ENCODE assay signal across 1 cellular context in the genomic region with DNA sequence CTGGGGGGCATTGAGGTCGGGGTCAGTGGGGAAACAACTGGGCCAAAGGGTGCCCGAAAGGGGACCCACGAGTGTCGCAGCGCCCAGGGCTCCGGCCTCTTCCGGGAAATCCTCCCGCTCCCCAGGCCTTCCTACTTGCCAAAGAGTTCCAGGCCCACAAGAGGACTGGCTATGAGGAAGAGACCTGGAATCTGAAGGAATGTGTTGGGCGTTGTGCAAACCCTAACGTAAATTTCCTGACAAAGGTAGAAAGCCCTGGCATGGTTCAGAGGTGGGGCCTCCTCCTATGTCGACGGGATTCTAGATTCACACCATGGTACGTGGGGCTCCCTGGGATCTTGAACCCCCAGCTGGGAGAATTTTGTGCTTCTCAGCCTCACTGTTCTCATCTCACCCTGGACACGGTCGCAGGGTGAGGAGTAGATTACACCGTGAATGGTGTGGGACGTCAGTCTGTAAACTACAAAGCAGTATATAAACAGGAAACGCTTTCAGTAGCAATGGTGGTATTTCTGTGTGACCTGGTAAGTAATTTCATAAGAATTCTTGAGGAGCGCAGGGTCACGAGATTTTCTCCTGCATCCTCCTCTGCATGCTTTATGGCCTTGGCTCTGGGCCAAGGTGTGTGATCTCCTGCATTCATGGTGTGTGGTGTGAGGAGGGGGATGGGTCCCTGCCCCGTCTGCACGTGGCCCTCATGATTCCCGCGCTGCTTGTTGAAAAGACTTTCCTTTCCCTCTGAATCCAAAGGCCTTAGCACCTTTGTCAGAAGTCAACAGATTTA.
TF ChIP-seq lines count a peak whose summit lies in the region.

No MANE protein-coding gene starts in this region.

TF ChIP-seq in HepG2, 621 proteins besides CTCF, POLR2A, EP300 and RAD21 (continued from another document and continues in another):
- TF ChIP-seq MXI1 (IDR thresholded peaks at IDR 0.05; ENCODE audit: borderline replicate concordance, low read depth, low read length) (peak; percentile 20; the same call in 1 of the 3 replicates), ZNF816 (CRISPR knock-in tag; IDR thresholded peaks at IDR 0.05; ENCODE audit: borderline replicate concordance) (no peak), WIZ (CRISPR knock-in tag; IDR thresholded peaks at IDR 0.05) (peak; percentile 43; the same call in 1 of the 2 replicates), MEIS1 (CRISPR knock-in tag; IDR thresholded peaks at IDR 0.05; ENCODE audit: borderline replicate concordance) (no peak), ZNF253 (CRISPR knock-in tag; IDR thresholded peaks at IDR 0.05; ENCODE audit: borderline replicate concordance) (no peak), NFIC (IDR thresholded peaks at IDR 0.05; ENCODE audit: low read length) (peak; percentile 67), ZNF615 (CRISPR knock-in tag; IDR thresholded peaks at IDR 0.05; ENCODE audit: borderline replicate concordance) (no peak), ARID2 (CRISPR knock-in tag; IDR thresholded peaks at IDR 0.05; ENCODE audit: borderline replicate concordance) (no peak), ZNF672 (CRISPR knock-in tag; IDR thresholded peaks at IDR 0.05) (no peak), ZNF788 (CRISPR knock-in tag; IDR thresholded peaks at IDR 0.05; ENCODE audit: borderline replicate concordance) (no peak), SSRP1 (CRISPR knock-in tag; IDR thresholded peaks at IDR 0.05) (peak; percentile 16; the same call in 1 of the 2 replicates), RXRB (CRISPR knock-in tag; IDR thresholded peaks at IDR 0.05; ENCODE audit: borderline replicate concordance) (peak; percentile 8; the same call in 1 of the 2 replicates), FOXC1 (CRISPR knock-in tag; IDR thresholded peaks at IDR 0.05; ENCODE audit: borderline replicate concordance) (0 out of 2 replicates have a peak, but pooled peaks have one; percentile 5), FOXK1 (CRISPR knock-in tag; IDR thresholded peaks at IDR 0.05; ENCODE audit: borderline replicate concordance, low read depth) (peak; percentile 16; the same call in 1 of the 2 replicates), ZNF709 (CRISPR knock-in tag; IDR thresholded peaks at IDR 0.05) (no peak), ATF1 (CRISPR knock-in tag; IDR thresholded peaks at IDR 0.05) (no peak), NKX3-1 (CRISPR knock-in tag; IDR thresholded peaks at IDR 0.05) (0 out of 2 replicates have a peak, but pooled peaks have one; percentile 5), SNAI1 (CRISPR knock-in tag; IDR thresholded peaks at IDR 0.05; ENCODE audit: borderline replicate concordance) (no peak), ZNF17 (CRISPR knock-in tag; IDR thresholded peaks at IDR 0.05) (no peak), ZNF224 (CRISPR knock-in tag; IDR thresholded peaks at IDR 0.05) (no peak), RBM22 (optimal IDR thresholded peaks at IDR 0.05; ENCODE audit: low read length) (no peak), PAF1 (CRISPR knock-in tag; IDR thresholded peaks at IDR 0.05) (0 out of 2 replicates have a peak, but pooled peaks have one; percentile 73), FIP1L1 (IDR thresholded peaks at IDR 0.05; ENCODE audit: borderline replicate concordance, insufficient read depth, low read depth, low read length) (no peak), REL (CRISPR knock-in tag; conservative IDR thresholded peaks at IDR 0.05) (no peak), FOXA3 (CRISPR knock-in tag; IDR thresholded peaks at IDR 0.05) (peak; percentile 45; the same call in 1 of the 2 replicates), FOXP1 (IDR thresholded peaks at IDR 0.05) (no peak), FOXP1 (CRISPR knock-in tag; IDR thresholded peaks at IDR 0.05) (0 out of 2 replicates have a peak, but pooled peaks have one; percentile 13), TEAD3 (CRISPR knock-in tag; optimal IDR thresholded peaks at IDR 0.05; ENCODE audit: borderline replicate concordance) (peak; percentile 69), JUND (CRISPR knock-in tag; IDR thresholded peaks at IDR 0.05) (no peak), SMC3 (IDR thresholded peaks at IDR 0.05; ENCODE audit: low read length) (peak; percentile 18; the same call in 1 of the 2 replicates), SIN3B (IDR thresholded peaks at IDR 0.05; ENCODE audit: low read length) (no peak), POLR2G (IDR thresholded peaks at IDR 0.05; ENCODE audit: low read depth, low read length) (peak; percentile 55), SALL1 (CRISPR knock-in tag; IDR thresholded peaks at IDR 0.05) (peak; percentile 46), ZNF232 (CRISPR knock-in tag; IDR thresholded peaks at IDR 0.05; ENCODE audit: borderline replicate concordance) (0 out of 2 replicates have a peak, but pooled peaks have one; percentile 20), ZNF883 (CRISPR knock-in tag; IDR thresholded peaks at IDR 0.05; ENCODE audit: not compliant biosample characterization) (no peak), ZNF570 (CRISPR knock-in tag; IDR thresholded peaks at IDR 0.05; ENCODE audit: borderline replicate concordance) (no peak)
- TF ChIP-seq, protein P1, sequence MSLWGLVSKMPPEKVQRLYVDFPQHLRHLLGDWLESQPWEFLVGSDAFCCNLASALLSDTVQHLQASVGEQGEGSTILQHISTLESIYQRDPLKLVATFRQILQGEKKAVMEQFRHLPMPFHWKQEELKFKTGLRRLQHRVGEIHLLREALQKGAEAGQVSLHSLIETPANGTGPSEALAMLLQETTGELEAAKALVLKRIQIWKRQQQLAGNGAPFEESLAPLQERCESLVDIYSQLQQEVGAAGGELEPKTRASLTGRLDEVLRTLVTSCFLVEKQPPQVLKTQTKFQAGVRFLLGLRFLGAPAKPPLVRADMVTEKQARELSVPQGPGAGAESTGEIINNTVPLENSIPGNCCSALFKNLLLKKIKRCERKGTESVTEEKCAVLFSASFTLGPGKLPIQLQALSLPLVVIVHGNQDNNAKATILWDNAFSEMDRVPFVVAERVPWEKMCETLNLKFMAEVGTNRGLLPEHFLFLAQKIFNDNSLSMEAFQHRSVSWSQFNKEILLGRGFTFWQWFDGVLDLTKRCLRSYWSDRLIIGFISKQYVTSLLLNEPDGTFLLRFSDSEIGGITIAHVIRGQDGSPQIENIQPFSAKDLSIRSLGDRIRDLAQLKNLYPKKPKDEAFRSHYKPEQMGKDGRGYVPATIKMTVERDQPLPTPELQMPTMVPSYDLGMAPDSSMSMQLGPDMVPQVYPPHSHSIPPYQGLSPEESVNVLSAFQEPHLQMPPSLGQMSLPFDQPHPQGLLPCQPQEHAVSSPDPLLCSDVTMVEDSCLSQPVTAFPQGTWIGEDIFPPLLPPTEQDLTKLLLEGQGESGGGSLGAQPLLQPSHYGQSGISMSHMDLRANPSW (CRISPR knock-in tag; IDR thresholded peaks at IDR 0.05; ENCODE audit: borderline replicate concordance) = 0 out of 2 replicates have a peak, but pooled peaks have one; percentile 22
- TF ChIP-seq, protein P2, sequence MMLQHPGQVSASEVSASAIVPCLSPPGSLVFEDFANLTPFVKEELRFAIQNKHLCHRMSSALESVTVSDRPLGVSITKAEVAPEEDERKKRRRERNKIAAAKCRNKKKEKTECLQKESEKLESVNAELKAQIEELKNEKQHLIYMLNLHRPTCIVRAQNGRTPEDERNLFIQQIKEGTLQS (CRISPR knock-in tag; IDR thresholded peaks at IDR 0.05) = no peak
- TF ChIP-seq, protein P3, sequence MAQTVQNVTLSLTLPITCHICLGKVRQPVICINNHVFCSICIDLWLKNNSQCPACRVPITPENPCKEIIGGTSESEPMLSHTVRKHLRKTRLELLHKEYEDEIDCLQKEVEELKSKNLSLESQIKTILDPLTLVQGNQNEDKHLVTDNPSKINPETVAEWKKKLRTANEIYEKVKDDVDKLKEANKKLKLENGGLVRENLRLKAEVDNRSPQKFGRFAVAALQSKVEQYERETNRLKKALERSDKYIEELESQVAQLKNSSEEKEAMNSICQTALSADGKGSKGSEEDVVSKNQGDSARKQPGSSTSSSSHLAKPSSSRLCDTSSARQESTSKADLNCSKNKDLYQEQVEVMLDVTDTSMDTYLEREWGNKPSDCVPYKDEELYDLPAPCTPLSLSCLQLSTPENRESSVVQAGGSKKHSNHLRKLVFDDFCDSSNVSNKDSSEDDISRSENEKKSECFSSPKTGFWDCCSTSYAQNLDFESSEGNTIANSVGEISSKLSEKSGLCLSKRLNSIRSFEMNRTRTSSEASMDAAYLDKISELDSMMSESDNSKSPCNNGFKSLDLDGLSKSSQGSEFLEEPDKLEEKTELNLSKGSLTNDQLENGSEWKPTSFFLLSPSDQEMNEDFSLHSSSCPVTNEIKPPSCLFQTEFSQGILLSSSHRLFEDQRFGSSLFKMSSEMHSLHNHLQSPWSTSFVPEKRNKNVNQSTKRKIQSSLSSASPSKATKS (CRISPR knock-in tag; IDR thresholded peaks at IDR 0.05) = no peak
- TF ChIP-seq, protein P4, sequence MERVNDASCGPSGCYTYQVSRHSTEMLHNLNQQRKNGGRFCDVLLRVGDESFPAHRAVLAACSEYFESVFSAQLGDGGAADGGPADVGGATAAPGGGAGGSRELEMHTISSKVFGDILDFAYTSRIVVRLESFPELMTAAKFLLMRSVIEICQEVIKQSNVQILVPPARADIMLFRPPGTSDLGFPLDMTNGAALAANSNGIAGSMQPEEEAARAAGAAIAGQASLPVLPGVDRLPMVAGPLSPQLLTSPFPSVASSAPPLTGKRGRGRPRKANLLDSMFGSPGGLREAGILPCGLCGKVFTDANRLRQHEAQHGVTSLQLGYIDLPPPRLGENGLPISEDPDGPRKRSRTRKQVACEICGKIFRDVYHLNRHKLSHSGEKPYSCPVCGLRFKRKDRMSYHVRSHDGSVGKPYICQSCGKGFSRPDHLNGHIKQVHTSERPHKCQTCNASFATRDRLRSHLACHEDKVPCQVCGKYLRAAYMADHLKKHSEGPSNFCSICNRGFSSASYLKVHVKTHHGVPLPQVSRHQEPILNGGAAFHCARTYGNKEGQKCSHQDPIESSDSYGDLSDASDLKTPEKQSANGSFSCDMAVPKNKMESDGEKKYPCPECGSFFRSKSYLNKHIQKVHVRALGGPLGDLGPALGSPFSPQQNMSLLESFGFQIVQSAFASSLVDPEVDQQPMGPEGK (CRISPR knock-in tag; IDR thresholded peaks at IDR 0.05) = peak; percentile 74
- TF ChIP-seq, protein P5, sequence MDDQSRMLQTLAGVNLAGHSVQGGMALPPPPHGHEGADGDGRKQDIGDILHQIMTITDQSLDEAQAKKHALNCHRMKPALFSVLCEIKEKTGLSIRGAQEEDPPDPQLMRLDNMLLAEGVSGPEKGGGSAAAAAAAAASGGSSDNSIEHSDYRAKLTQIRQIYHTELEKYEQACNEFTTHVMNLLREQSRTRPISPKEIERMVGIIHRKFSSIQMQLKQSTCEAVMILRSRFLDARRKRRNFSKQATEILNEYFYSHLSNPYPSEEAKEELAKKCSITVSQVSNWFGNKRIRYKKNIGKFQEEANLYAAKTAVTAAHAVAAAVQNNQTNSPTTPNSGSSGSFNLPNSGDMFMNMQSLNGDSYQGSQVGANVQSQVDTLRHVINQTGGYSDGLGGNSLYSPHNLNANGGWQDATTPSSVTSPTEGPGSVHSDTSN (CRISPR knock-in tag; IDR thresholded peaks at IDR 0.05; ENCODE audit: borderline replicate concordance) = no peak
- TF ChIP-seq, protein P6, sequence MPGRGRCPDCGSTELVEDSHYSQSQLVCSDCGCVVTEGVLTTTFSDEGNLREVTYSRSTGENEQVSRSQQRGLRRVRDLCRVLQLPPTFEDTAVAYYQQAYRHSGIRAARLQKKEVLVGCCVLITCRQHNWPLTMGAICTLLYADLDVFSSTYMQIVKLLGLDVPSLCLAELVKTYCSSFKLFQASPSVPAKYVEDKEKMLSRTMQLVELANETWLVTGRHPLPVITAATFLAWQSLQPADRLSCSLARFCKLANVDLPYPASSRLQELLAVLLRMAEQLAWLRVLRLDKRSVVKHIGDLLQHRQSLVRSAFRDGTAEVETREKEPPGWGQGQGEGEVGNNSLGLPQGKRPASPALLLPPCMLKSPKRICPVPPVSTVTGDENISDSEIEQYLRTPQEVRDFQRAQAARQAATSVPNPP (CRISPR knock-in tag; IDR thresholded peaks at IDR 0.05) = no peak
- TF ChIP-seq, protein P7, sequence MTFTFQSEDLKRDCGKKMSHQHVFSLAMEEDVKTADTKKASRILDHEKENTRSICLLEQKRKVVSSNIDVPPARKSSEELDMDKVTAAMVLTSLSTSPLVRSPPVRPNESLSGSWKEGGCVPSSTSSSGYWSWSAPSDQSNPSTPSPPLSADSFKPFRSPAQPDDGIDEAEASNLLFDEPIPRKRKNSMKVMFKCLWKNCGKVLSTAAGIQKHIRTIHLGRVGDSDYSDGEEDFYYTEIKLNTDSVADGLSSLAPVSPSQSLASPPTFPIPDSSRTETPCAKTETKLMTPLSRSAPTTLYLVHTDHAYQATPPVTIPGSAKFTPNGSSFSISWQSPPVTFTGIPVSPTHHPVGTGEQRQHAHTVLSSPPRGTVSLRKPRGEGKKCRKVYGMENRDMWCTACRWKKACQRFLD (CRISPR knock-in tag; IDR thresholded peaks at IDR 0.05; ENCODE audit: borderline replicate concordance) = 0 out of 2 replicates have a peak, but pooled peaks have one; percentile 1
- TF ChIP-seq, protein P8, sequence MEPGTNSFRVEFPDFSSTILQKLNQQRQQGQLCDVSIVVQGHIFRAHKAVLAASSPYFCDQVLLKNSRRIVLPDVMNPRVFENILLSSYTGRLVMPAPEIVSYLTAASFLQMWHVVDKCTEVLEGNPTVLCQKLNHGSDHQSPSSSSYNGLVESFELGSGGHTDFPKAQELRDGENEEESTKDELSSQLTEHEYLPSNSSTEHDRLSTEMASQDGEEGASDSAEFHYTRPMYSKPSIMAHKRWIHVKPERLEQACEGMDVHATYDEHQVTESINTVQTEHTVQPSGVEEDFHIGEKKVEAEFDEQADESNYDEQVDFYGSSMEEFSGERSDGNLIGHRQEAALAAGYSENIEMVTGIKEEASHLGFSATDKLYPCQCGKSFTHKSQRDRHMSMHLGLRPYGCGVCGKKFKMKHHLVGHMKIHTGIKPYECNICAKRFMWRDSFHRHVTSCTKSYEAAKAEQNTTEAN (CRISPR knock-in tag; conservative IDR thresholded peaks at IDR 0.05) = no peak
- TF ChIP-seq, protein P9, sequence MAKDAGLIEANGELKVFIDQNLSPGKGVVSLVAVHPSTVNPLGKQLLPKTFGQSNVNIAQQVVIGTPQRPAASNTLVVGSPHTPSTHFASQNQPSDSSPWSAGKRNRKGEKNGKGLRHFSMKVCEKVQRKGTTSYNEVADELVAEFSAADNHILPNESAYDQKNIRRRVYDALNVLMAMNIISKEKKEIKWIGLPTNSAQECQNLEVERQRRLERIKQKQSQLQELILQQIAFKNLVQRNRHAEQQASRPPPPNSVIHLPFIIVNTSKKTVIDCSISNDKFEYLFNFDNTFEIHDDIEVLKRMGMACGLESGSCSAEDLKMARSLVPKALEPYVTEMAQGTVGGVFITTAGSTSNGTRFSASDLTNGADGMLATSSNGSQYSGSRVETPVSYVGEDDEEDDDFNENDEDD (CRISPR knock-in tag; IDR thresholded peaks at IDR 0.05; ENCODE audit: borderline replicate concordance) = peak; percentile 93
